ENCODE assay signal across 18 cellular contexts in the genomic region with DNA sequence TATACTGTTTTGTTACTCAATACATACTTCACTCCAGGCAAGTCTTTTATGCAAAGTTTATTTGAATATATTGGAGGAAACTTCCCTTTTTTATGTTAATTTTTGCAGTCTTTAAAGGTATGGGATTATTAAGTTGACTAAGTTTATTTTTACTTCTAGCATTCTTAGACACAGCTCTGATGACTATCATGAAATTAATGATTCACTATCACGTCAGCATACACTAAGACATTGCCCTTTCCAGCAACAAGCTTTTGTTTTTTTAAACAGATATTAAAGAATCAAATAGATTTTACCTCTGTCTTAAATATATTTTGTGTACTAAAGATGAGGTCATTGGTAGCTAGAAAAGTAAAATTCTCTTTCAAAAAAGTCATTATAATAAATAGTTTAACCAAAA. TPM values are rescaled to one million over a fixed set of nuclear protein-coding genes. Genes with fewer than 3 reads are reported as not detected.
DNase-seq lines count a peak whose midpoint lies in the region; ATAC-seq and TF ChIP-seq lines count a peak whose summit lies in the region.
"Had no signal": no experiment of that assay in that cellular context is flagged by ENCODE, and none has a peak within 500 bp of the region (broad histone marks: within the 10 kb centered on the region; RNA-seq: fewer than 3 reads in every experiment).

No MANE protein-coding gene starts in this region.

- H2BK5ac ChIP-seq in IMR-90 (ENCODE audit: low read depth, low read length, poor library complexity, severe bottlenecking): peak overlapping the region; percentile 84

- H3K9ac ChIP-seq in IMR-90 (ENCODE audit: low read depth, low read length): no peak overlapping the region

- no peak overlapping the region for H3K4me3 ChIP-seq in IMR-90 (ENCODE audit: insufficient read depth, low read depth, low read length)
- no peak overlapping the region for H3K4me3 ChIP-seq in cardiac fibroblast (replicated peaks in 1 of 2; ENCODE audit: low read depth in 2 of 2, low read length in 2 of 2)
- H3K4me3 ChIP-seq in A673 (ENCODE audit: low read depth, low read length, poor library complexity, severe bottlenecking): no peak overlapping the region
- H3K4me3 ChIP-seq: gastroesophageal sphincter, suprapubic skin had no signal

- no peak overlapping the region for H3K4me3 Mint-ChIP-seq in mesothelial cell of epicardium
- H3K4me3 Mint-ChIP-seq: CD14-positive monocyte had no signal

- peaks cover 8% of the 10 kb centered on the region for H3K4me1 Mint-ChIP-seq in mesothelial cell of epicardium
- H3K4me1 Mint-ChIP-seq: CD14-positive monocyte had no signal

- no peak overlapping the region; a peak in 1 of 4 replicates for H4K8ac ChIP-seq in IMR-90 (ENCODE audit: low read depth in 2 of 2, low read length in 2 of 2)

- H2BK120ac ChIP-seq in IMR-90 (ENCODE audit: low read depth, low read length): no peak overlapping the region

- no peak for TF ChIP-seq POLR2A in IMR-90 (IDR thresholded peaks at IDR 0.05; ENCODE audit: low read depth, low read length)

- POLR2A ChIA-PET in IMR-90 (lab: Charles Lee; ENCODE audit: unreplicated experiment): no interaction called here
- POLR2A ChIA-PET in A673 (lab: Charles Lee; ENCODE audit: low non-redundant PET): no interaction called here

- H4K20me1 ChIP-seq in IMR-90 (ENCODE audit: insufficient read depth, low read length): no peaks in the 10 kb centered on the region

- H4K5ac ChIP-seq in IMR-90 (ENCODE audit: low read depth, low read length): no peak overlapping the region

- H3K27me3 ChIP-seq in IMR-90 (ENCODE audit: control insufficient read depth, insufficient read depth, low read length): no peaks in the 10 kb centered on the region
- no peaks in the 10 kb centered on the region for H3K27me3 ChIP-seq in A673 (replicated peaks; ENCODE audit: insufficient read depth, low read depth, low read length, poor library complexity)
- H3K27me3 ChIP-seq: gastroesophageal sphincter, suprapubic skin had no signal

- no peak overlapping the region for H2BK15ac ChIP-seq in IMR-90 (ENCODE audit: low read depth, low read length)

- no peak overlapping the region for H2AK9ac ChIP-seq in IMR-90 (replicated peaks; ENCODE audit: low read depth, low read length, poor library complexity)

- H3K4me1 ChIP-seq in IMR-90 (ENCODE audit: control insufficient read depth, insufficient read depth, low read length) (peaks cover 15% of the 10 kb centered on the region), A673 (ENCODE audit: insufficient read depth, low read length, poor library complexity, severe bottlenecking) (no peaks in the 10 kb centered on the region)
- H3K4me1 ChIP-seq: gastroesophageal sphincter, suprapubic skin had no signal

- no peak overlapping the region for H3K27ac ChIP-seq in IMR-90 (ENCODE audit: insufficient read depth, low read length)
- H3K27ac ChIP-seq in A673 (ENCODE audit: low read depth, low read length, poor library complexity, severe bottlenecking): no peak overlapping the region
- H3K27ac ChIP-seq: gastroesophageal sphincter, suprapubic skin, VCaP had no signal

- no peaks in the 10 kb centered on the region for H3K9me3 Mint-ChIP-seq in mesothelial cell of epicardium

- no peak overlapping the region for H3K4ac ChIP-seq in IMR-90 (ENCODE audit: low read depth, low read length)

- no CpG with 5 or more reads among the region's 1 CpG for WGBS in IMR-90 (ENCODE audit: extremely low coverage in 2 of 2, insufficient read length in 1 of 2), 2 experiments

- H3K36me3 ChIP-seq in IMR-90 (ENCODE audit: control insufficient read depth, insufficient read depth, low read length) (peaks cover 12% of the 10 kb centered on the region), A673 (ENCODE audit: insufficient read depth, low read length, poor library complexity, severe bottlenecking) (peaks cover 11% of the 10 kb centered on the region)

- no peak overlapping the region for H3K27ac Mint-ChIP-seq in mesothelial cell of epicardium

- intact Hi-C loops in IMR-90 (cut with micrococcal nuclease): no loop called here
- intact Hi-C loops in A673 (cut with micrococcal nuclease; ENCODE audit: unreplicated experiment): no loop called here

- TF ChIP-seq RAD21 in IMR-90 (IDR thresholded peaks at IDR 0.05; ENCODE audit: low read length): no peak

- no peak overlapping the region for H3K23ac ChIP-seq in IMR-90 (ENCODE audit: low read depth, low read length)

- in situ Hi-C loops in ACHN (cut with HindIII; ENCODE audit: low pct_ligation_motif_present, low pct_unique_long_range_greater_than_20kb, low sequenced_read_pairs) (no loop called here), IMR-90 (cut with MboI; ENCODE audit: low sequenced_read_pairs) (no loop called here)

- H3K79me1 ChIP-seq in IMR-90 (ENCODE audit: low read depth in 1 of 2, low read length in 2 of 2): peaks cover 0 to 8% of the 10 kb centered on the region in 2 experiments; a peak in 3 of 4 replicates

- BruUV-seq in IMR-90 (replicated peaks; lab: Mats Ljungman, UMichigan) (no TSS peak), A673 (replicated peaks; lab: Mats Ljungman, UMichigan) (no TSS peak)

- H2BK20ac ChIP-seq in IMR-90 (ENCODE audit: low read depth, low read length): no peak overlapping the region

- no peak overlapping the region for H2AK5ac ChIP-seq in IMR-90 (ENCODE audit: low read depth, low read length)

- H3K4me2 ChIP-seq in IMR-90 (ENCODE audit: low read depth, low read length): no peak overlapping the region

- no peaks in the 10 kb centered on the region for H3K27me3 Mint-ChIP-seq in mesothelial cell of epicardium (ENCODE audit: low read depth)

- peaks cover 27% of the 10 kb centered on the region for H3K9me1 ChIP-seq in IMR-90 (ENCODE audit: insufficient read depth, low read length)

- H4K91ac ChIP-seq in IMR-90 (ENCODE audit: insufficient read depth, low read depth, low read length): no peak overlapping the region

- H3K56ac ChIP-seq in IMR-90 (ENCODE audit: extremely low read depth, insufficient read depth, low read length): no peak overlapping the region

- dilution Hi-C loops in IMR-90 (cut with HindIII; ENCODE audit: low sequenced_read_pairs, unreplicated experiment): no loop called here

- no peak overlapping the region for H3K18ac ChIP-seq in IMR-90 (ENCODE audit: low read depth, low read length)

- DNase-seq in ACHN (peak; percentile 62), IMR-90 (peak; percentile 83), cardiac fibroblast (ENCODE audit: low read depth in 2 of 2) (peak; percentile 13 to 75), iris pigment epithelial cell (ENCODE audit: low read depth) (peak; percentile 78), A673 (ENCODE audit: low spot score) (no peak), mesothelial cell of epicardium (ENCODE audit: low spot score in 2 of 2, unreplicated experiment in 2 of 2) (no peak), DMS153 (lab: John Stamatoyannopoulos, UW) (no peak)
- DNase-seq: activated CD4-positive, alpha-beta T cell treated with anti-CD3 and anti-CD28 coated beads, Interleukin-2, amount 50 U/mL, for 48 hours; activated gamma-delta T cell treated with Interleukin-2 at 50 U/mL for 16 hours; effector memory CD4-positive, alpha-beta T cell; NCI-H2107; NCI-H510A treated with DMSO at 0.1 percent for 48 hours; SHP77 had no signal

- no peak overlapping the region for H3K14ac ChIP-seq in IMR-90 (replicated peaks; ENCODE audit: low read depth, low read length)

- CTCF ChIA-PET in IMR-90 (lab: Yijun Ruan, JAX) (no interaction called here), A673 (lab: Charles Lee) (no interaction called here)

- ATAC-seq in IMR-90 (ENCODE audit: low read depth) (peak; percentile 85), GM18868 (IDR thresholded peaks at IDR 0.05; ENCODE audit: unreplicated experiment) (no peak)
- ATAC-seq: gastroesophageal sphincter had no signal

- TF ChIP-seq CTCF in IMR-90 (conservative IDR thresholded peaks at IDR 0.05; ENCODE audit: low read depth, low read length) (no peak), cardiac fibroblast (IDR thresholded peaks at IDR 0.05; ENCODE audit: low read depth, low read length) (no peak), A673 (conservative IDR thresholded peaks at IDR 0.05; ENCODE audit: low read depth, low read length) (no peak), mesothelial cell of epicardium (IDR thresholded peaks at IDR 0.05; ENCODE audit: unreplicated experiment) (no peak)

- no peaks in the 10 kb centered on the region for H3K9me3 ChIP-seq in IMR-90 (ENCODE audit: control insufficient read depth, insufficient read depth, low read length)
- H3K9me3 ChIP-seq in A673 (ENCODE audit: low read depth, low read length, poor library complexity, severe bottlenecking): no peaks in the 10 kb centered on the region
- H3K9me3 ChIP-seq: gastroesophageal sphincter, suprapubic skin had no signal

- H2AFZ ChIP-seq in IMR-90 (replicated peaks; ENCODE audit: low read length, poor library complexity): no peak overlapping the region

- peaks cover 21% of the 10 kb centered on the region for H3K36me3 Mint-ChIP-seq in mesothelial cell of epicardium

TF ChIP-seq in IMR-90, 13 proteins besides CTCF, POLR2A, EP300 and RAD21:
- TF ChIP-seq MAZ (IDR thresholded peaks at IDR 0.05; ENCODE audit: borderline replicate concordance, low read depth, low read length) (no peak), RCOR1 (IDR thresholded peaks at IDR 0.05; ENCODE audit: insufficient replicate concordance, low read length) (no peak), RFX5 (IDR thresholded peaks at IDR 0.05; ENCODE audit: low read depth, low read length) (no peak), CEBPB (IDR thresholded peaks at IDR 0.05; ENCODE audit: low read depth, low read length) (no peak), FOS (IDR thresholded peaks at IDR 0.05; ENCODE audit: low read depth, low read length) (peak; percentile 53; the same call in 1 of the 2 replicates), MAFK (IDR thresholded peaks at IDR 0.05; ENCODE audit: low read depth, low read length) (0 out of 2 replicates have a peak, but pooled peaks have one; percentile 3), BHLHE40 (IDR thresholded peaks at IDR 0.05; ENCODE audit: low read depth, low read length) (no peak), NFE2L2 (IDR thresholded peaks at IDR 0.05; ENCODE audit: low read depth, low read length) (no peak)
- TF ChIP-seq, protein P1, sequence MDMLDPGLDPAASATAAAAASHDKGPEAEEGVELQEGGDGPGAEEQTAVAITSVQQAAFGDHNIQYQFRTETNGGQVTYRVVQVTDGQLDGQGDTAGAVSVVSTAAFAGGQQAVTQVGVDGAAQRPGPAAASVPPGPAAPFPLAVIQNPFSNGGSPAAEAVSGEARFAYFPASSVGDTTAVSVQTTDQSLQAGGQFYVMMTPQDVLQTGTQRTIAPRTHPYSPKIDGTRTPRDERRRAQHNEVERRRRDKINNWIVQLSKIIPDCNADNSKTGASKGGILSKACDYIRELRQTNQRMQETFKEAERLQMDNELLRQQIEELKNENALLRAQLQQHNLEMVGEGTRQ (IDR thresholded peaks at IDR 0.05; ENCODE audit: low read depth, low read length): no peak

RNA-seq across cellular contexts. Expression of a gene that starts 52.1 kb away (rescaled TPM):
- total RNA-seq in IMR-90 (2012; rRNA removed) (58.6 and 59.7 TPM in 2 replicates), A673 (2021) (43.7 and 53.0 TPM in 2 replicates), mesothelial cell of epicardium (17.8 to 20.9 TPM (median 18.4 TPM) in 3 replicates)
- polyA plus RNA-seq in IMR-90 (2012; rRNA removed): 22.9 and 28.1 TPM in 2 replicates
- polyA plus RNA-seq in IMR-90 (2012; cell fraction: cytosol; rRNA removed): 13.1 and 15.9 TPM in 2 replicates
- polyA plus RNA-seq in IMR-90 (2012; cell fraction: nucleus; rRNA removed; ENCODE audit: low replicate concordance): 5.7 and 19.6 TPM in 2 replicates

Comparison
In these comparisons a context has a peak if more than half of its experiments do, and no peak if none do; other contexts are left out.
1. DNase-seq: peak in ACHN (single experiment), IMR-90 (single experiment), cardiac fibroblast (2 of 2) and iris pigment epithelial cell (single experiment); none in A673 (single experiment), mesothelial cell of epicardium (0 of 2) and DMS153 (single experiment).